10 cellular contexts compared by ENCODE assay signal in genomic region chr20:3933126-3933684, GRCh38. TPM values are rescaled to one million over a fixed set of nuclear protein-coding genes. Genes with fewer than 3 reads are reported as not detected.
A peak's percentile ranks its signal among the peaks of the same experiment; 100 is the strongest.
DNase-seq lines count a peak whose midpoint lies in the region; ATAC-seq and TF ChIP-seq lines count a peak whose summit lies in the region.
"Had no signal": no experiment of that assay in that cellular context is flagged by ENCODE, and none has a peak within 500 bp of the region (broad histone marks: within the 10 kb centered on the region; RNA-seq: fewer than 3 reads in every experiment).

No MANE protein-coding gene starts in this region.

- no peaks in the 10 kb centered on the region for H4K20me1 ChIP-seq in Loucy (ENCODE audit: insufficient read depth, low read length, poor library complexity, severe bottlenecking)

- no peaks in the 10 kb centered on the region for H3F3A ChIP-seq in Loucy (ENCODE audit: low read depth)

- H3K9me3 ChIP-seq in CD4-positive, CD25-positive, alpha-beta regulatory T cell (ENCODE audit: control insufficient read depth in 2 of 2, low read length in 2 of 2): no peaks in the 10 kb centered on the region
- H3K9me3 ChIP-seq in Loucy (ENCODE audit: insufficient read depth, low read depth, low read length): no peaks in the 10 kb centered on the region
- no peaks in the 10 kb centered on the region for H3K9me3 ChIP-seq in prostate gland

- 80% methylated on average over 7 of the region's 7 CpGs for WGBS in prostate gland

- ATAC-seq in CD4-positive, CD25-positive, alpha-beta regulatory T cell (ENCODE audit: low read depth in 2 of 2): no peak
- no peak for ATAC-seq in foreskin keratinocyte

- peaks cover 5 to 35% (median 21%) of the 10 kb centered on the region in 4 donors for H3K4me1 Mint-ChIP-seq in CD4-positive, CD25-positive, alpha-beta regulatory T cell
- H3K4me1 Mint-ChIP-seq: endodermal cell had no signal

- no peak overlapping the region for H2AFZ ChIP-seq in Loucy (ENCODE audit: low read length)

- no peaks in the 10 kb centered on the region for H3K27me3 ChIP-seq in CD4-positive, CD25-positive, alpha-beta regulatory T cell (ENCODE audit: control insufficient read depth, insufficient read depth, low read length)
- H3K27me3 ChIP-seq in Loucy (ENCODE audit: insufficient read depth, low read length, poor library complexity, severe bottlenecking) (no peaks in the 10 kb centered on the region), prostate gland (replicated peaks; ENCODE audit: insufficient read depth) (no peaks in the 10 kb centered on the region), foreskin keratinocyte (no peaks in the 10 kb centered on the region)

- H3K27me3 Mint-ChIP-seq in CD4-positive, CD25-positive, alpha-beta regulatory T cell: no peaks in the 10 kb centered on the region

- H3K9ac ChIP-seq in Loucy (ENCODE audit: low read depth, low read length, poor library complexity, severe bottlenecking): peak overlapping the region; percentile 60

- intact Hi-C loops in prostate gland (cut with DNase I): loop anchor here (5.0 kb wide), 2 partner anchors 46 to 79 kb away; partner anchors contain the start of gene PANK2

- H3K27ac ChIP-seq in CD4-positive, CD25-positive, alpha-beta regulatory T cell (ENCODE audit: insufficient read depth, low read length, poor library complexity, severe bottlenecking): no peak overlapping the region
- peak overlapping the region; percentile 23 to 69 for H3K27ac ChIP-seq in prostate gland
- no peak overlapping the region for H3K27ac ChIP-seq in foreskin keratinocyte

- peak overlapping the region; percentile 52 to 92 (median 92) for H3K27ac Mint-ChIP-seq in CD4-positive, CD25-positive, alpha-beta regulatory T cell
- H3K27ac Mint-ChIP-seq: endodermal cell had no signal

- H3K4me3 ChIP-seq in CD4-positive, CD25-positive, alpha-beta regulatory T cell (ENCODE audit: low read depth, low read length): peak overlapping the region; percentile 85
- H3K4me3 ChIP-seq in Loucy (ENCODE audit: low read length, poor library complexity, severe bottlenecking) (peak overlapping the region; percentile 55), prostate gland (no peak overlapping the region)

- peak overlapping the region; percentile 70 for H3K4me2 ChIP-seq in Loucy (ENCODE audit: low read depth, low read length, poor library complexity, severe bottlenecking)

- H3K36me3 ChIP-seq in CD4-positive, CD25-positive, alpha-beta regulatory T cell (ENCODE audit: control insufficient read depth, insufficient read depth, low read length): peaks cover 5% of the 10 kb centered on the region
- H3K36me3 ChIP-seq in Loucy (ENCODE audit: insufficient read depth, low read length): peaks cover 22% of the 10 kb centered on the region; the same call in 1 of the 2 replicates
- no peaks in the 10 kb centered on the region for H3K36me3 ChIP-seq in prostate gland

- peaks cover 12% of the 10 kb centered on the region for H3K4me1 ChIP-seq in CD4-positive, CD25-positive, alpha-beta regulatory T cell (ENCODE audit: control insufficient read depth, insufficient read depth, low read length, poor library complexity, severe bottlenecking)
- peaks cover 18% of the 10 kb centered on the region for H3K4me1 ChIP-seq in Loucy (ENCODE audit: insufficient read depth, low read length, poor library complexity, severe bottlenecking)
- no peaks in the 10 kb centered on the region for H3K4me1 ChIP-seq in prostate gland (replicated peaks)
- no peaks in the 10 kb centered on the region for H3K4me1 ChIP-seq in foreskin keratinocyte

- no peak for TF ChIP-seq POLR2A in prostate gland (IDR thresholded peaks at IDR 0.05)

- H3K9me2 ChIP-seq in Loucy (replicated peaks; ENCODE audit: low read depth, low read length): no peaks in the 10 kb centered on the region

- DNase-seq in CD4-positive, CD25-positive, alpha-beta regulatory T cell: no peak
- DNase-seq in dermis microvascular lymphatic vessel endothelial cell (ENCODE audit: low read depth in 2 of 2) (peak; percentile 18 to 24), prostate gland (ENCODE audit: low spot score) (no peak), NCI-H1417 (lab: John Stamatoyannopoulos, UW) (no peak), hypothalamus (lab: John Stamatoyannopoulos, UW) (no peak), cerebellar cortex (ENCODE audit: low spot score) (no peak), foreskin keratinocyte (no peak)
- DNase-seq: endodermal cell, NCI-H526 had no signal

- peak overlapping the region; percentile 71 to 88 (median 82) for H3K4me3 Mint-ChIP-seq in CD4-positive, CD25-positive, alpha-beta regulatory T cell
- H3K4me3 Mint-ChIP-seq: endodermal cell had no signal

- no peaks in the 10 kb centered on the region for H3K79me2 ChIP-seq in Loucy (ENCODE audit: insufficient read depth, low read length)

- TF ChIP-seq CTCF in Loucy (conservative IDR thresholded peaks at IDR 0.05; ENCODE audit: low read length): no peak
- no peak for TF ChIP-seq CTCF in prostate gland (IDR thresholded peaks at IDR 0.05)
- no peak for TF ChIP-seq CTCF in foreskin keratinocyte (conservative IDR thresholded peaks at IDR 0.05)

- peaks cover 20% of the 10 kb centered on the region for H3K36me3 Mint-ChIP-seq in CD4-positive, CD25-positive, alpha-beta regulatory T cell

- peaks cover 0 to 3% (median 0%) of the 10 kb centered on the region in 7 donors for H3K9me3 Mint-ChIP-seq in CD4-positive, CD25-positive, alpha-beta regulatory T cell
- H3K9me3 Mint-ChIP-seq: endodermal cell had no signal

RNA-seq across cellular contexts. Expression of gene PANK2, which starts 44.0 kb away (rescaled TPM):
- total RNA-seq in CD4-positive, CD25-positive, alpha-beta regulatory T cell: 63.2 TPM
- polyA plus RNA-seq in CD4-positive, CD25-positive, alpha-beta regulatory T cell: 10 to 100 TPM; 44.4 to 59.3 (median 49.8) TPM
- total RNA-seq in dermis microvascular lymphatic vessel endothelial cell (29.4 and 30.1 TPM in 2 replicates), prostate gland (10 to 100 TPM; 49.7 to 53.9 TPM), foreskin keratinocyte (33.4 and 35.4 TPM in 2 replicates)
- 26.3 and 27.8 TPM in 2 replicates for polyA plus RNA-seq in foreskin keratinocyte

Comparison
In these comparisons a context has a peak if more than half of its experiments do, and no peak if none do; other contexts are left out.
1. DNase-seq: peak in dermis microvascular lymphatic vessel endothelial cell (2 of 2); none in CD4-positive, CD25-positive, alpha-beta regulatory T cell (0 of 3), prostate gland (single experiment), NCI-H1417 (0 of 3), hypothalamus (0 of 51), cerebellar cortex (single experiment) and foreskin keratinocyte (0 of 2).
2. H3K27ac ChIP-seq: peak in prostate gland (2 of 2); none in CD4-positive, CD25-positive, alpha-beta regulatory T cell (single experiment) and foreskin keratinocyte (single experiment).
3. H3K4me3 ChIP-seq: peak in CD4-positive, CD25-positive, alpha-beta regulatory T cell (single experiment) and Loucy (single experiment); none in prostate gland (0 of 2).